Comparison of ENCODE assay signal across 18 cellular contexts in the genomic region with DNA sequence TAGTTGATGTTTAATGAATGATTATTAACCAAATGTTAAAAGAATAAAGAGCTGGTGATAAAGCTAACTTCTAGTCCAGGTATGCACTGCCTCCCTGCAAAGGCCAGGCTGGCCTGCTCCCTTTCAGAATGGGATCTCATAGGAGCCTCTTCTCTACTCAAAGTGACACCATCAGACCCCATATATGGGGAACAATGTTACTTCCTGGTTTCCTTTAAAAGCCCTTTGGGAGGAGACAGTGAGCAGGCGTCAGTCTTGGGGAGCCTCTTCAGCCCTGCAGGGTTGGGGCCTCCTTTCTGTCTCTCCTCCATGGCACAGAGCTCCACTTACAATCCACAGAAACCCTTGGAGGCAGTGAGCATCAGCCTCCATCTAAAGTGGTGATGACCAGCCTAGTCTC. TPM values are rescaled to one million over a fixed set of nuclear protein-coding genes. Genes with fewer than 3 reads are reported as not detected.
DNase-seq lines count a peak whose midpoint lies in the region; ATAC-seq and TF ChIP-seq lines count a peak whose summit lies in the region.
"Had no signal": no experiment of that assay in that cellular context is flagged by ENCODE, and none has a peak within 500 bp of the region (broad histone marks: within the 10 kb centered on the region; RNA-seq: fewer than 3 reads in every experiment).

No MANE protein-coding gene starts in this region.

- H3K4me2 ChIP-seq in hepatocyte = no peak overlapping the region

- H3K27ac ChIP-seq in cardiac muscle cell (peak overlapping the region; percentile 86), Panc1 (ENCODE audit: low read length) (peak overlapping the region; percentile 89), hepatocyte (peak overlapping the region; percentile 98)
- H3K27ac ChIP-seq: psoas muscle had no signal

- peaks cover 7% of the 10 kb centered on the region for H3K4me1 ChIP-seq in cardiac muscle cell (ENCODE audit: low read depth)
- H3K4me1 ChIP-seq in Panc1 (ENCODE audit: control insufficient read depth, insufficient read depth, low read length) = peaks cover 68% of the 10 kb centered on the region
- peaks cover 11% of the 10 kb centered on the region for H3K4me1 ChIP-seq in hepatocyte (ENCODE audit: insufficient read depth)
- H3K4me1 ChIP-seq: breast epithelium, psoas muscle had no signal

- 89% methylated on average over 1 of the region's 1 CpG for WGBS in hepatocyte (ENCODE audit: low lambda C conversion rate, missing lambda C conversion rate)

- DNase-seq in cardiac muscle cell (ENCODE audit: low read depth in 1 of 2, low spot score in 1 of 2) (no peak), Right ventricle myocardium superior (no peak), Panc1 (ENCODE audit: low read depth, low spot score) (no peak), hepatocyte (ENCODE audit: low spot score) (no peak), NCI-H2171 treated with DMSO at 0.1 percent for 48 hours (lab: John Stamatoyannopoulos, UW) (no peak), DMS79 (lab: John Stamatoyannopoulos, UW) (no peak)
- DNase-seq: activated CD4-positive, alpha-beta T cell treated with anti-CD3 and anti-CD28 coated beads for 4 hours; C1 segment of cervical spinal cord; dermis blood vessel endothelial cell; GDM1; NCI-H1436 treated with DMSO at 0.1 percent for 48 hours; NCI-H748 treated with DMSO at 0.1 percent for 48 hours; psoas muscle; small intestine had no signal

- H3K4me3 ChIP-seq in cardiac muscle cell = no peak overlapping the region
- no peak overlapping the region for H3K4me3 ChIP-seq in Panc1 (ENCODE audit: low read depth in 2 of 2, low read length in 2 of 2)
- no peak overlapping the region for H3K4me3 ChIP-seq in hepatocyte
- H3K4me3 ChIP-seq: breast epithelium, psoas muscle had no signal

- POLR2A ChIA-PET in Panc1 (lab: Charles Lee) = interaction anchor here (0.6 kb wide), 1 partner anchor 10 kb away, joined by 3 read pairs; no protein-coding TSS in a partner anchor

- intact Hi-C loops in Right ventricle myocardium superior (cut with DNase I) = no loop called here
- intact Hi-C loops in Panc1 (cut with micrococcal nuclease; ENCODE audit: unreplicated experiment) = no loop called here

- BruUV-seq in Panc1 (replicated peaks; lab: Mats Ljungman, UMichigan) = no TSS peak

- ATAC-seq in Right ventricle myocardium superior (ENCODE audit: poor library complexity) = no peak
- ATAC-seq in Panc1 = no peak
- no peak for ATAC-seq in GM21576 (IDR thresholded peaks at IDR 0.05; ENCODE audit: unreplicated experiment)
- no peak for ATAC-seq in HG03520 (IDR thresholded peaks at IDR 0.05; ENCODE audit: unreplicated experiment)
- ATAC-seq: psoas muscle had no signal

- CTCF ChIA-PET in Panc1 (lab: Charles Lee) = no interaction called here

- in situ Hi-C loops in Panc1 (cut with HindIII; ENCODE audit: low pct_unique_long_range_greater_than_20kb, low sequenced_read_pairs) = no loop called here

- TF ChIP-seq CTCF in cardiac muscle cell (IDR thresholded peaks at IDR 0.05; ENCODE audit: low read depth, low read length) (no peak), Panc1 (IDR thresholded peaks at IDR 0.05) (no peak), hepatocyte (IDR thresholded peaks at IDR 0.05; ENCODE audit: poor library complexity) (no peak)

- H2AFZ ChIP-seq in hepatocyte = no peak overlapping the region

- no peaks in the 10 kb centered on the region for H4K20me1 ChIP-seq in hepatocyte (ENCODE audit: insufficient read depth, poor library complexity, severe bottlenecking)

- H3K27me3 ChIP-seq in cardiac muscle cell = no peaks in the 10 kb centered on the region
- H3K27me3 ChIP-seq in Panc1 (ENCODE audit: control insufficient read depth, insufficient read depth, low read length) = no peaks in the 10 kb centered on the region
- H3K27me3 ChIP-seq in hepatocyte = no peaks in the 10 kb centered on the region
- H3K27me3 ChIP-seq: breast epithelium had no signal

- no peaks in the 10 kb centered on the region for H3K79me2 ChIP-seq in hepatocyte

- H3K36me3 ChIP-seq in cardiac muscle cell = no peaks in the 10 kb centered on the region
- H3K36me3 ChIP-seq in Panc1 (ENCODE audit: control insufficient read depth, insufficient read depth, low read length) = no peaks in the 10 kb centered on the region
- H3K36me3 ChIP-seq in hepatocyte (replicated peaks; ENCODE audit: insufficient read depth, low read depth) = no peaks in the 10 kb centered on the region
- H3K36me3 ChIP-seq: breast epithelium had no signal

- H3K9me3 ChIP-seq in cardiac muscle cell (ENCODE audit: low read depth) = no peaks in the 10 kb centered on the region
- H3K9me3 ChIP-seq in Panc1 (ENCODE audit: control insufficient read depth, insufficient read depth, low read depth, low read length) = no peaks in the 10 kb centered on the region
- H3K9me3 ChIP-seq in hepatocyte (ENCODE audit: low read depth) = no peaks in the 10 kb centered on the region
- H3K9me3 ChIP-seq: breast epithelium, psoas muscle had no signal

- no peaks in the 10 kb centered on the region for H3K9me2 ChIP-seq in hepatocyte (replicated peaks; ENCODE audit: insufficient read depth)

RNA-seq across cellular contexts. Expression of gene GPRC5A, which starts 17.3 kb away (rescaled TPM):
- 0.53 and 1.5 TPM in 2 replicates for total RNA-seq in cardiac muscle cell
- 0.23 and 0.24 TPM in 2 replicates for polyA plus RNA-seq in cardiac muscle cell
- total RNA-seq in Right ventricle myocardium superior = 2.0 TPM
- total RNA-seq in Panc1 (2021; ENCODE audit: unreplicated experiment) = 648 TPM
- polyA plus RNA-seq in Panc1 (2012; ENCODE audit: insufficient read length) = 548 TPM
- total RNA-seq in hepatocyte = 49.8 and 60.2 TPM in 2 replicates
- 80.4 and 97.0 TPM in 2 replicates for polyA plus RNA-seq in hepatocyte
- total RNA-seq: activated T-helper 2 cell treated with anti-CD3 and anti-CD28 coated beads, Interferon-gamma antibody, Interleukin-2, Interleukin-4, amounts not matched to agents 10 μg/mL and 5 μg/mL and 100 μg/mL, durations not matched to agents 14 hours and 24 hours and 36 hours had no signal

Comparison
In these comparisons a context has a peak if more than half of its experiments do, and no peak if none do; other contexts are left out.
1. RNA of gene GPRC5A, which starts 17.3 kb away (total RNA-seq): 648 TPM in Panc1 (single experiment) and 49.8 to 60.2 TPM in hepatocyte; 2.0 TPM in Right ventricle myocardium superior (single experiment) and 0.53 to 1.5 TPM in cardiac muscle cell; every median in the first group is over 10 times any median in the second.
2. Peak in every context shown above with its lines, with median percentiles within 50 percentile points of each other: H3K27ac ChIP-seq.